ENCODE assay signal across 11 cellular contexts in genomic region chr10:69316313-69317059, GRCh38. TPM values are rescaled to one million over a fixed set of nuclear protein-coding genes. Genes with fewer than 3 reads are reported as not detected.
DNase-seq lines count a peak whose midpoint lies in the region; ATAC-seq and TF ChIP-seq lines count a peak whose summit lies in the region.
"Had no signal": no experiment of that assay in that cellular context is flagged by ENCODE, and none has a peak within 500 bp of the region (broad histone marks: within the 10 kb centered on the region; RNA-seq: fewer than 3 reads in every experiment).

No MANE protein-coding gene starts in this region.

- BruUV-seq in OCI-LY7 (replicated peaks; lab: Mats Ljungman, UMichigan), result no TSS peak

- ATAC-seq in GM21381 (IDR thresholded peaks at IDR 0.05; ENCODE audit: unreplicated experiment), result no peak
- ATAC-seq in aorta (ENCODE audit: low FRiP score), result no peak
- ATAC-seq: gastrocnemius medialis; pancreas; stimulated activated naive B cell treated with anti-CD40 and anti-IgM and Interleukin-4, amounts not matched to agents 10 μg/mL and 1 μg/mL and 100 μg/mL, for 72 hours had no signal

- CTCF ChIA-PET in OCI-LY7 (lab: Charles Lee; ENCODE audit: unreplicated experiment), result no interaction called here

- H2AFZ ChIP-seq in OCI-LY7 (ENCODE audit: low read length), result peak overlapping the region; percentile 84; the same call in 1 of the 2 replicates

- H3K27ac Mint-ChIP-seq in endothelial cell (ENCODE audit: unreplicated experiment), result peak overlapping the region; percentile 68

- intact Hi-C loops in OCI-LY7 (cut with micrococcal nuclease; ENCODE audit: unreplicated experiment) (no loop called here), aorta (cut with DNase I) (loop anchor here (5.0 kb wide), 4 partner anchors 61 to 79 kb away; no protein-coding TSS in a partner anchor)

- H3K4me3 Mint-ChIP-seq in endothelial cell (ENCODE audit: unreplicated experiment), result peak overlapping the region; percentile 33

- no peaks in the 10 kb centered on the region for H3K9me3 ChIP-seq in OCI-LY7 (ENCODE audit: low read length)
- H3K9me3 ChIP-seq in aorta (ENCODE audit: control insufficient read depth, low read length), result no peaks in the 10 kb centered on the region
- H3K9me3 ChIP-seq: gastrocnemius medialis, pancreas had no signal

- WGBS in aorta, 2 donors, result 90% methylated on average over 6 of the region's 6 CpGs

- H3K4me1 ChIP-seq in OCI-LY7 (ENCODE audit: insufficient read depth, low read length, poor library complexity, severe bottlenecking) (peaks cover 28% of the 10 kb centered on the region), aorta (ENCODE audit: control insufficient read depth in 1 of 2, insufficient read depth in 2 of 2, low read length in 2 of 2) (peaks cover 0 to 4% of the 10 kb centered on the region in 2 donors)

- H3K4me2 ChIP-seq in OCI-LY7 (ENCODE audit: low read length), result 0 out of 2 replicates have a peak overlapping the region, but pooled peaks have one; percentile 77

- H3K9me3 Mint-ChIP-seq in endothelial cell (ENCODE audit: unreplicated experiment), result no peaks in the 10 kb centered on the region
- H3K9me3 Mint-ChIP-seq: stimulated activated naive B cell treated with anti-CD40 and anti-IgM and Interleukin-4, amounts not matched to agents 10 μg/mL and 1 μg/mL and 100 μg/mL, for 72 hours had no signal

- no peak overlapping the region for H3K4me3 ChIP-seq in OCI-LY7 (ENCODE audit: low read depth, low read length, poor library complexity, severe bottlenecking)
- H3K4me3 ChIP-seq in aorta (ENCODE audit: low read length in 2 of 2), result no peak overlapping the region
- H3K4me3 ChIP-seq: gastrocnemius medialis, pancreas had no signal

- no peak overlapping the region for H3K27ac ChIP-seq in OCI-LY7 (ENCODE audit: low read depth, low read length, poor library complexity, severe bottlenecking)
- H3K27ac ChIP-seq in aorta (ENCODE audit: low read depth in 1 of 2, low read length in 2 of 2), result no peak overlapping the region

- no peak for TF ChIP-seq CTCF in OCI-LY7 (conservative IDR thresholded peaks at IDR 0.05; ENCODE audit: low read length)
- no peak for TF ChIP-seq CTCF in endothelial cell (IDR thresholded peaks at IDR 0.05; ENCODE audit: unreplicated experiment)

- peaks cover 15% of the 10 kb centered on the region for H3K27me3 Mint-ChIP-seq in endothelial cell (ENCODE audit: unreplicated experiment)
- H3K27me3 Mint-ChIP-seq: stimulated activated naive B cell treated with anti-CD40 and anti-IgM and Interleukin-4, amounts not matched to agents 10 μg/mL and 1 μg/mL and 100 μg/mL, for 72 hours had no signal

- no peaks in the 10 kb centered on the region for H4K20me1 ChIP-seq in OCI-LY7 (ENCODE audit: insufficient read depth, low read length)

- H3K36me3 ChIP-seq in OCI-LY7 (ENCODE audit: insufficient read depth, low read length) (no peaks in the 10 kb centered on the region), aorta (ENCODE audit: control insufficient read depth in 1 of 2, insufficient read depth in 2 of 2, low read length in 1 of 2) (no peaks in the 10 kb centered on the region)
- H3K36me3 ChIP-seq: gastrocnemius medialis, pancreas had no signal

- peak; percentile 80 for DNase-seq in ELR (ENCODE audit: low read depth)
- DNase-seq in OCI-LY7 (ENCODE audit: low spot score), result no peak
- no peak for DNase-seq in endothelial cell (ENCODE audit: low spot score)
- DNase-seq in renal cortical epithelial cell (ENCODE audit: low read depth), result peak; percentile 50
- DNase-seq in NCI-H524 (lab: John Stamatoyannopoulos, UW), result no peak
- no peak for DNase-seq in NCI-H446 treated with DMSO at 0.1 percent for 48 hours (lab: John Stamatoyannopoulos, UW)
- DNase-seq in aorta, result no peak
- DNase-seq: gastrocnemius medialis; pancreas; stimulated activated naive B cell treated with anti-CD40 and anti-IgM and Interleukin-4, amounts not matched to agents 10 μg/mL and 1 μg/mL and 100 μg/mL, for 72 hours had no signal

- H3K4me1 Mint-ChIP-seq in endothelial cell (ENCODE audit: unreplicated experiment), result peaks cover 61% of the 10 kb centered on the region

- H3K9me2 ChIP-seq in OCI-LY7 (ENCODE audit: insufficient read depth, low read length), result no peaks in the 10 kb centered on the region

- H3K36me3 Mint-ChIP-seq in endothelial cell (ENCODE audit: low read depth, unreplicated experiment), result no peaks in the 10 kb centered on the region
- H3K36me3 Mint-ChIP-seq: stimulated activated naive B cell treated with anti-CD40 and anti-IgM and Interleukin-4, amounts not matched to agents 10 μg/mL and 1 μg/mL and 100 μg/mL, for 72 hours had no signal

- peaks cover 12% of the 10 kb centered on the region; the same call in 1 of the 2 replicates for H3K79me2 ChIP-seq in OCI-LY7 (ENCODE audit: insufficient read depth, low read depth, low read length)

- H3K27me3 ChIP-seq in aorta (ENCODE audit: control insufficient read depth in 1 of 2, insufficient read depth in 2 of 2, low read length in 1 of 2), result no peaks in the 10 kb centered on the region
- H3K27me3 ChIP-seq: gastrocnemius medialis, pancreas had no signal

- POLR2A ChIA-PET in OCI-LY7 (lab: Charles Lee), result interaction anchor here (0.7 to 1.4 kb wide), 2 partner anchors 28 to 87 kb away, joined by 3 to 6 read pairs; no protein-coding TSS in a partner anchor

RNA-seq across cellular contexts. Expression of gene HK1, which starts 38.2 kb away (rescaled TPM):
- total RNA-seq in OCI-LY7 (2014; rRNA removed; shearing (Covaris generic)), result 9.7 and 13.1 TPM in 2 replicates
- 23.1 and 31.5 TPM in 2 replicates for total RNA-seq in OCI-LY7 (2022)
- 162 TPM for total RNA-seq in endothelial cell (ENCODE audit: unreplicated experiment)
- 69.6 and 131 TPM in 2 replicates for total RNA-seq in renal cortical epithelial cell
- total RNA-seq in aorta, result 100 to 1,000 TPM; 117 to 133 TPM
- 10 to 100 TPM; 41.7 to 67.6 TPM for polyA plus RNA-seq in aorta

Comparison
In these comparisons a context has a peak if more than half of its experiments do, and no peak if none do; other contexts are left out.
1. DNase-seq: peak in ELR (single experiment) and renal cortical epithelial cell (single experiment); none in OCI-LY7 (single experiment), endothelial cell (single experiment), NCI-H524 (0 of 2), NCI-H446 treated with DMSO at 0.1 percent for 48 hours (single experiment) and aorta (0 of 2).